Comparison of ENCODE assay signal across 19 cellular contexts in genomic region chr20:42914302-42914701, GRCh38.
"Had no signal": no experiment of that assay in that cellular context is flagged by ENCODE, and none has a peak within 500 bp of the region (broad histone marks: within the 10 kb centered on the region; RNA-seq: fewer than 3 reads in every experiment).

No MANE protein-coding gene starts in this region.

- H3K4me2 ChIP-seq: SK-N-SH had no signal

- H3K9me2 ChIP-seq: SK-N-SH had no signal

- H3K9me3 ChIP-seq: SK-N-SH had no signal

- H3K9ac ChIP-seq: SK-N-SH had no signal

- DNase-seq: Kasumi-1, KG1, MM.1S, NCI-H1092 treated with DMSO at 0.1 percent for 48 hours, NCI-H1436, NCI-H187, NCI-H2029, NCI-H2081 treated with DMSO at 0.1 percent for 48 hours, NCI-H2171, NCI-H226, NCI-H446, NCI-H510A, NCI-H524 treated with DMSO at 0.1 percent for 48 hours, NCI-H69, NCI-H774, RPMI8226, SHP77, SK-N-SH, SW 1271 had no signal
